Comparison of ENCODE assay signal across 32 cellular contexts in genomic region chr20:25019381-25020155, GRCh38. TPM values are rescaled to one million over a fixed set of nuclear protein-coding genes. Genes with fewer than 3 reads are reported as not detected.
DNase-seq lines count a peak whose midpoint lies in the region; ATAC-seq and TF ChIP-seq lines count a peak whose summit lies in the region.
"Had no signal": no experiment of that assay in that cellular context is flagged by ENCODE, and none has a peak within 500 bp of the region (broad histone marks: within the 10 kb centered on the region; RNA-seq: fewer than 3 reads in every experiment).

No MANE protein-coding gene starts in this region.

- H3K27ac ChIP-seq in heart left ventricle, result no peak overlapping the region
- H3K27ac ChIP-seq in right cardiac atrium (ENCODE audit: low read length), result no peak overlapping the region
- H3K27ac ChIP-seq in esophagus squamous epithelium, result peak overlapping the region in 3 of 4 donors; percentile 12 to 54 (median 33)
- no peak overlapping the region for H3K27ac ChIP-seq in aorta (ENCODE audit: low read depth in 1 of 2, low read length in 2 of 2)
- H3K27ac ChIP-seq in foreskin keratinocyte, result no peak overlapping the region
- H3K27ac ChIP-seq: adrenal gland, brain microvascular endothelial cell, PC-9, testis, WERI-Rb-1 had no signal

- H3K9me3 ChIP-seq in heart left ventricle (no peaks in the 10 kb centered on the region), right cardiac atrium (ENCODE audit: control insufficient read depth, low read length) (no peaks in the 10 kb centered on the region), esophagus squamous epithelium (no peaks in the 10 kb centered on the region), aorta (ENCODE audit: control insufficient read depth, low read length) (no peaks in the 10 kb centered on the region)
- H3K9me3 ChIP-seq: adrenal gland, HAP-1, testis had no signal

- TF ChIP-seq POLR2A in heart left ventricle (IDR thresholded peaks at IDR 0.05) (no peak), esophagus squamous epithelium (IDR thresholded peaks at IDR 0.05) (no peak)

- TF ChIP-seq CTCF in heart left ventricle (IDR thresholded peaks at IDR 0.05) (no peak), esophagus squamous epithelium (IDR thresholded peaks at IDR 0.05) (no peak), foreskin keratinocyte (conservative IDR thresholded peaks at IDR 0.05) (no peak)

- H3K36me3 ChIP-seq in heart left ventricle (peaks cover 0 to 86% (median 66%) of the 10 kb centered on the region in 9 donors), esophagus squamous epithelium (peaks cover 0 to 52% (median 0%) of the 10 kb centered on the region in 3 donors), aorta (ENCODE audit: control insufficient read depth in 1 of 2, insufficient read depth in 2 of 2, low read length in 1 of 2) (peaks cover 0 to 4% of the 10 kb centered on the region in 2 donors)
- H3K36me3 ChIP-seq: brain microvascular endothelial cell, HAP-1, WERI-Rb-1 had no signal

- ATAC-seq in heart left ventricle (no peak), right cardiac atrium (no peak), aorta (ENCODE audit: low FRiP score) (no peak), GM21526 (IDR thresholded peaks at IDR 0.05; ENCODE audit: low FRiP score, unreplicated experiment) (no peak), foreskin keratinocyte (no peak)
- ATAC-seq: naive thymus-derived CD4-positive, alpha-beta T cell had no signal

- WGBS in heart left ventricle, 4 donors, result 79 to 94% (median 90%) methylated on average over 11 to 16 of the region's 16 CpGs
- 93% methylated on average over 16 of the region's 16 CpGs for WGBS in right cardiac atrium
- 54 to 79% methylated on average over 8 to 11 of the region's 16 CpGs for WGBS in esophagus squamous epithelium, 2 donors
- 88 to 90% methylated on average over 16 of the region's 16 CpGs for whole genome bisulfite sequencing in aorta, 2 donors

- H3K4me3 ChIP-seq in heart left ventricle (no peak overlapping the region), right cardiac atrium (ENCODE audit: low read length) (no peak overlapping the region), esophagus squamous epithelium (no peak overlapping the region), aorta (ENCODE audit: low read length in 2 of 2) (no peak overlapping the region)
- H3K4me3 ChIP-seq: adrenal gland, HAP-1, PC-9, smooth muscle cell, testis had no signal

- H3K4me1 ChIP-seq in heart left ventricle, result peaks cover 0 to 53% (median 13%) of the 10 kb centered on the region in 12 donors
- no peaks in the 10 kb centered on the region for H3K4me1 ChIP-seq in right cardiac atrium (ENCODE audit: control insufficient read depth, insufficient read depth, low read length)
- H3K4me1 ChIP-seq in esophagus squamous epithelium, result peaks cover 12 to 82% (median 41%) of the 10 kb centered on the region in 3 donors
- H3K4me1 ChIP-seq in aorta (ENCODE audit: control insufficient read depth in 1 of 2, insufficient read depth in 2 of 2, low read length in 2 of 2), result no peaks in the 10 kb centered on the region
- peaks cover 7% of the 10 kb centered on the region for H3K4me1 ChIP-seq in foreskin keratinocyte
- H3K4me1 ChIP-seq: adrenal gland, HAP-1 had no signal

- DNase-seq in heart left ventricle (peak in 3 of 5 donors; percentile 10 to 13 (median 11)), right cardiac atrium (no peak), esophagus squamous epithelium (lab: John Stamatoyannopoulos, UW) (no peak), posterior vena cava (ENCODE audit: low spot score) (peak; percentile 67), aorta (peak; percentile 30 to 45), foreskin keratinocyte (no peak), DMS53 treated with DMSO at 0.1 percent for 48 hours (lab: John Stamatoyannopoulos, UW; ENCODE audit: unreplicated experiment) (no peak)
- DNase-seq: activated CD4-positive, alpha-beta T cell treated with anti-CD3 and anti-CD28 coated beads, Interleukin-2, amount 10 ng/mL, durations not matched to agents 24 days and 14 days; activated naive CD4-positive, alpha-beta T cell treated with Interleukin-2 at 50 U/mL for 16 hours; activated T-cell treated with anti-CD3 and anti-CD28 coated beads, Interleukin-2, amount 50 U/mL, for 1 hour; brain microvascular endothelial cell; DMS153; effector CD4-positive, alpha-beta T cell; erythroblast; foreskin fibroblast; hippocampal formation; midbrain; naive thymus-derived CD4-positive, alpha-beta T cell; NCI-H1092; NCI-H187 treated with DMSO at 0.1 percent for 48 hours; NCI-H2171 treated with DMSO at 0.1 percent for 48 hours; NCI-H510A treated with DMSO at 0.1 percent for 48 hours; NK-92 treated with Interleukin-12 subunit alpha and Interleukin-12 subunit beta, amount 100 ng/mL, for 24 hours; occipital lobe; PC-9; SHP77 treated with DMSO at 0.1 percent for 48 hours; testis; WERI-Rb-1 had no signal

- H3K27me3 ChIP-seq in heart left ventricle (no peaks in the 10 kb centered on the region), right cardiac atrium (ENCODE audit: control insufficient read depth, insufficient read depth) (no peaks in the 10 kb centered on the region), esophagus squamous epithelium (no peaks in the 10 kb centered on the region), aorta (ENCODE audit: control insufficient read depth in 1 of 2, insufficient read depth in 2 of 2, low read length in 1 of 2) (no peaks in the 10 kb centered on the region), foreskin keratinocyte (no peaks in the 10 kb centered on the region)
- H3K27me3 ChIP-seq: adrenal gland, brain microvascular endothelial cell, testis had no signal

- intact Hi-C loops in heart left ventricle (cut with DNase I), result loop anchor here in 2 of 10 donors (5.0 to 10.0 kb wide), 2 partner anchors 38 to 55 kb away; partner anchors contain the start of gene ACSS1 (in 1 of the 2)
- intact Hi-C loops in right cardiac atrium (cut with DNase I), result no loop called here
- intact Hi-C loops in esophagus squamous epithelium (cut with DNase I), result no loop called here
- intact Hi-C loops in posterior vena cava (cut with DNase I), result no loop called here
- intact Hi-C loops in aorta (cut with DNase I), result no loop called here

RNA-seq across cellular contexts. Expression of gene APMAP, which starts 27.0 kb away (rescaled TPM):
- total RNA-seq in heart left ventricle (10 to 100 TPM; 22.6 to 61.3 (median 31.9) TPM), right cardiac atrium (10 to 100 TPM; 32.8 to 35.1 (median 34.8) TPM), esophagus squamous epithelium (10 to 100 TPM; 16.7 to 38.4 (median 25.6) TPM), posterior vena cava (10 to 100 TPM; 32.7 to 45.6 TPM), aorta (10 to 100 TPM; 43.8 to 54.1 TPM), foreskin keratinocyte (67.8 and 70.8 TPM in 2 replicates)
- polyA plus RNA-seq in heart left ventricle (10 to 100 TPM; 16.2 to 58.5 TPM), right cardiac atrium (28.0 TPM), aorta (10 to 100 TPM; 23.4 to 37.8 TPM), foreskin keratinocyte (62.4 and 67.2 TPM in 2 replicates)

RNA-seq across cellular contexts. Expression of gene ACSS1, which starts 38.4 kb away (rescaled TPM):
- total RNA-seq in heart left ventricle, result 100 to 1,000 TPM in 5 of 9 donors, 10 to 100 TPM in 4; 57.5 to 177 (median 104) TPM
- polyA plus RNA-seq in heart left ventricle, result 10 to 100 TPM; 43.5 to 78.9 TPM
- 10 to 100 TPM; 14.8 to 61.8 (median 40.7) TPM for total RNA-seq in right cardiac atrium
- polyA plus RNA-seq in right cardiac atrium, result 29.3 TPM
- total RNA-seq in esophagus squamous epithelium, result 10 to 100 TPM in 3 of 4 donors, 1 to 10 TPM in 1; 5.8 to 23.5 (median 11.1) TPM
- total RNA-seq in posterior vena cava, result 10 to 100 TPM; 11.6 to 12.2 TPM
- 10 to 100 TPM; 14.8 to 23.4 TPM for total RNA-seq in aorta
- polyA plus RNA-seq in aorta, result 10 to 100 TPM in 1 of 2 donors, 1 to 10 TPM in 1; 7.6 to 21.8 TPM
- total RNA-seq in foreskin keratinocyte, result 4.6 and 4.7 TPM in 2 replicates
- 4.0 and 4.1 TPM in 2 replicates for polyA plus RNA-seq in foreskin keratinocyte

Comparison
In these comparisons a context has a peak if more than half of its experiments do, and no peak if none do; other contexts are left out.
1. DNase-seq: peak in heart left ventricle (3 of 5), posterior vena cava (single experiment) and aorta (2 of 2); none in right cardiac atrium (0 of 3), esophagus squamous epithelium (single experiment), foreskin keratinocyte (0 of 2) and DMS53 treated with DMSO at 0.1 percent for 48 hours (single experiment).
2. H3K27ac ChIP-seq: peak in esophagus squamous epithelium (3 of 4); none in heart left ventricle (0 of 12), right cardiac atrium (single experiment), aorta (0 of 2) and foreskin keratinocyte (single experiment).